Comparison of ENCODE assay signal across 9 cellular contexts in the genomic region with DNA sequence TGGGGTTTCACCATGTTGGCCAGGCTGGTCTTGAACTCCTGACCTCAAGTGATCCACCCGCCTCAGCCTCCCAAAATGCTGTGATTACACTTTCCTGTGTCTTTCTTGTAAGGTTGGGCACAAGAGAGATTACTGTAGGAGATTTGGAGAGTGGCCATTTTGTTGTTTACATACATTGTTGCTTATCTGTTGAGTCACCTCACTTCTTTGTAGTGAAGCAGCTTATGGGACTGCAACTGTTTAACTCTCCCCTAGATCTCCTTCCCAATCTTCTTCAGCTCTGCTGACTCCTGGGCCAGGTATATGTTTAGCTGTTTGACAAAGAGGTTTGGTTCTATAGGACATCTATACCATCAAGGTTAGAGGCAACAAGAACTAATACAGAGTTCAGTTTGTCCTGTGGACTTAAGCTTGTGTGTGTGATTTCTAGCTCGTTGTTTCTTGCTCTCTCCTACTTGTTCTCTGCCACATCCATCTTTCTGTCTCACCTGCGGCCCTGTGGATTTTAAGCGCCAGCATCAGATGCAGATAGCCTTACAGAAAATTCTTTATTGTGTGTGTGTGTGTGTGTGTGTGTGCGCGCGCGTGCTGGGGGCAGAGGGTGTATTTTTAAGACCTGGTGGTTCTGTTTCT.
DNase-seq lines count a peak whose midpoint lies in the region; ATAC-seq and TF ChIP-seq lines count a peak whose summit lies in the region.
"Had no signal": no experiment of that assay in that cellular context is flagged by ENCODE, and none has a peak within 500 bp of the region (broad histone marks: within the 10 kb centered on the region; RNA-seq: fewer than 3 reads in every experiment).

No MANE protein-coding gene starts in this region.

- H3K4me3 Mint-ChIP-seq in activated naive CD4-positive, alpha-beta T cell treated with anti-CD3 and anti-CD28 coated beads for 36 hours: no peak overlapping the region
- H3K4me3 Mint-ChIP-seq in stimulated activated naive CD8-positive, alpha-beta T cell treated with anti-CD3 and anti-CD28 coated beads, Interleukin-15, amount 100 ng/mL, for 72 hours: no peak overlapping the region

- CTCF ChIA-PET in activated naive CD4-positive, alpha-beta T cell treated with anti-CD3 and anti-CD28 coated beads for 36 hours (lab: Charles Lee): interaction anchor here (0.7 to 2.0 kb wide), 5 partner anchors 12 to 253 kb away, joined by 3 to 11 read pairs (median 4); a partner anchor contains a TSS

- peaks cover 3% of the 10 kb centered on the region for H3K36me3 Mint-ChIP-seq in activated naive CD4-positive, alpha-beta T cell treated with anti-CD3 and anti-CD28 coated beads for 36 hours (ENCODE audit: low read depth)

- H3K27me3 Mint-ChIP-seq in activated naive CD4-positive, alpha-beta T cell treated with anti-CD3 and anti-CD28 coated beads for 36 hours (ENCODE audit: low read depth): no peaks in the 10 kb centered on the region
- no peaks in the 10 kb centered on the region for H3K27me3 Mint-ChIP-seq in stimulated activated naive CD8-positive, alpha-beta T cell treated with anti-CD3 and anti-CD28 coated beads, Interleukin-15, amount 100 ng/mL, for 72 hours

- H3K27me3 ChIP-seq in esophagus squamous epithelium: no peaks in the 10 kb centered on the region
- H3K27me3 ChIP-seq in effector memory CD4-positive, alpha-beta T cell (replicated peaks; ENCODE audit: control insufficient read depth, insufficient read depth, low read length, poor library complexity, severe bottlenecking): no peaks in the 10 kb centered on the region

- 77 to 85% methylated on average over 7 to 8 of the region's 8 CpGs for WGBS in esophagus squamous epithelium, 2 donors

- TF ChIP-seq POLR2A in esophagus squamous epithelium (IDR thresholded peaks at IDR 0.05): no peak

- H3K27ac Mint-ChIP-seq in activated naive CD4-positive, alpha-beta T cell treated with anti-CD3 and anti-CD28 coated beads for 36 hours: peak overlapping the region; percentile 0
- peak overlapping the region in 1 of 2 donors; percentile 34 for H3K27ac Mint-ChIP-seq in stimulated activated naive CD8-positive, alpha-beta T cell treated with anti-CD3 and anti-CD28 coated beads, Interleukin-15, amount 100 ng/mL, for 72 hours

- DNase-seq in activated naive CD4-positive, alpha-beta T cell treated with anti-CD3 and anti-CD28 coated beads for 36 hours: no peak
- DNase-seq in activated naive CD4-positive, alpha-beta T cell (lab: John Stamatoyannopoulos, UW): no peak
- DNase-seq in RPMI8226 (peak; percentile 48), esophagus squamous epithelium (lab: John Stamatoyannopoulos, UW) (no peak), posterior cingulate gyrus (no peak)
- DNase-seq in stimulated activated naive CD8-positive, alpha-beta T cell treated with anti-CD3 and anti-CD28 coated beads, Interleukin-15, amount 100 ng/mL, for 72 hours: no peak
- no peak for DNase-seq in effector memory CD4-positive, alpha-beta T cell
- DNase-seq: DMS153 had no signal

- no peak for TF ChIP-seq CTCF in esophagus squamous epithelium (IDR thresholded peaks at IDR 0.05)

- peak; percentile 42 for ATAC-seq in stimulated activated naive CD8-positive, alpha-beta T cell treated with anti-CD3 and anti-CD28 coated beads, Interleukin-15, amount 100 ng/mL, for 72 hours
- no peak for ATAC-seq in HG03095 (IDR thresholded peaks at IDR 0.05; ENCODE audit: unreplicated experiment)

- no peaks in the 10 kb centered on the region for H3K9me3 Mint-ChIP-seq in activated naive CD4-positive, alpha-beta T cell treated with anti-CD3 and anti-CD28 coated beads for 36 hours
- H3K9me3 Mint-ChIP-seq in stimulated activated naive CD8-positive, alpha-beta T cell treated with anti-CD3 and anti-CD28 coated beads, Interleukin-15, amount 100 ng/mL, for 72 hours: no peaks in the 10 kb centered on the region

- no peak overlapping the region for H3K4me3 ChIP-seq in esophagus squamous epithelium
- no peak overlapping the region for H3K4me3 ChIP-seq in effector memory CD4-positive, alpha-beta T cell (ENCODE audit: insufficient read depth, low read depth, low read length, poor library complexity, severe bottlenecking)

- peaks cover 0 to 22% (median 0%) of the 10 kb centered on the region in 3 donors for H3K36me3 ChIP-seq in esophagus squamous epithelium
- H3K36me3 ChIP-seq in effector memory CD4-positive, alpha-beta T cell (ENCODE audit: control insufficient read depth, insufficient read depth, low read length): no peaks in the 10 kb centered on the region

- H3K4me1 Mint-ChIP-seq in activated naive CD4-positive, alpha-beta T cell treated with anti-CD3 and anti-CD28 coated beads for 36 hours (ENCODE audit: low read depth): peaks cover 67% of the 10 kb centered on the region
- peaks cover 71% of the 10 kb centered on the region for H3K4me1 Mint-ChIP-seq in stimulated activated naive CD8-positive, alpha-beta T cell treated with anti-CD3 and anti-CD28 coated beads, Interleukin-15, amount 100 ng/mL, for 72 hours

- peak overlapping the region; percentile 7 to 54 (median 20) for H3K27ac ChIP-seq in esophagus squamous epithelium
- no peak overlapping the region for H3K27ac ChIP-seq in effector memory CD4-positive, alpha-beta T cell (ENCODE audit: insufficient read depth, low read length, poor library complexity, severe bottlenecking)

- intact Hi-C loops in activated naive CD4-positive, alpha-beta T cell treated with anti-CD3 and anti-CD28 coated beads for 36 hours (cut with micrococcal nuclease): loop anchor here (10.0 kb wide), 1 partner anchor 325 kb away; no protein-coding TSS in a partner anchor
- intact Hi-C loops in esophagus squamous epithelium (cut with DNase I): no loop called here
- intact Hi-C loops in posterior cingulate gyrus (cut with DNase I): no loop called here

- H3K9me3 ChIP-seq in esophagus squamous epithelium: no peaks in the 10 kb centered on the region
- H3K9me3 ChIP-seq in effector memory CD4-positive, alpha-beta T cell (ENCODE audit: control insufficient read depth, low read length): no peaks in the 10 kb centered on the region

- H3K4me1 ChIP-seq in esophagus squamous epithelium: peaks cover 0 to 48% (median 2%) of the 10 kb centered on the region in 3 donors
- peaks cover 7% of the 10 kb centered on the region for H3K4me1 ChIP-seq in effector memory CD4-positive, alpha-beta T cell (ENCODE audit: control insufficient read depth, insufficient read depth, low read length, poor library complexity, severe bottlenecking)
